ENCODE assay signal across 8 cellular contexts in the genomic region with DNA sequence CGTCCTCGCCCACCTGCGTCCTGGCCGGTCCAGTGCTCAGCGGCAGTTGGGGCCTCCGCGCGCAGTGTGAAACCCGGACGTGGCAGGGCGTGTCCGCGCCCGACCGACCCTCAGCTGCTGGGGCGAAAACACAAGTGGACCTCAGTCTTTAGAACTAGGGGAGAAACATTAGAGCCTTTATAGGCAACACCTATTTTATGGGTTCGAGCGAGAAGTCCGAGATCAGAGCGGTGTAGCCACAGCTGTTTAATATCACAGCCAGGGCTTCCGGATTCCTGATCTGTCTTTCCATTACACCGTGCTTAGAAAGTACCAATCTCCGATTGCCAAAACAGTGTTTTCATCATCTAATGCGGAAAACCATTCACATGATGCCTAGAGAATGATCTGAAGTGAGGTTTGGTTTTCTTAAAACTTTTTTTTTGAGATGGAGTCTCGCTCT. TPM values are rescaled to one million over a fixed set of nuclear protein-coding genes. Genes with fewer than 3 reads are reported as not detected.
DNase-seq lines count a peak whose midpoint lies in the region; ATAC-seq, FAIRE-seq and TF ChIP-seq lines count a peak whose summit lies in the region.

No MANE protein-coding gene starts in this region.

- TF ChIP-seq POLR2A in GM12878 (IDR thresholded peaks at IDR 0.05; ENCODE audit: low read depth, low read length), result no peak
- no peak for TF ChIP-seq POLR2A in testis (IDR thresholded peaks at IDR 0.05)

- H3K27ac ChIP-seq in BLaER1 (peak overlapping the region; percentile 87), GM12878 (ENCODE audit: control insufficient read depth, insufficient read depth) (peak overlapping the region; percentile 86), testis (peak overlapping the region; percentile 99 to 100)

- H3K4me3 ChIP-seq in BLaER1, result peak overlapping the region; percentile 88
- peak overlapping the region; percentile 96 for H3K4me3 ChIP-seq in GM12878
- H3K4me3 ChIP-seq in kidney epithelial cell (ENCODE audit: low read depth, low read length), result peak overlapping the region; percentile 99
- H3K4me3 ChIP-seq in testis, result peak overlapping the region; percentile 64 to 92

- CTCF ChIA-PET in GM12878 (lab: Yijun Ruan, JAX), result interaction anchor here (0.7 to 3.1 kb wide), 13 partner anchors 9 to 197 kb away, joined by 3 to 20 read pairs (median 6); a partner anchor contains a TSS

- intact Hi-C loops in GM12878 (cut with micrococcal nuclease; ENCODE audit: unreplicated experiment) (loop anchor here (1.0 to 5.0 kb wide), 3 partner anchors 60 to 197 kb away; a partner anchor contains a TSS), testis (cut with DNase I; ENCODE audit: low total_unique reads) (no loop called here)

- TF ChIP-seq CTCF in GM12878 (IDR thresholded peaks at IDR 0.05 in 2 of 3, conservative IDR thresholded peaks at IDR 0.05 in 1 of 3; ENCODE audit: control insufficient read depth in 2 of 3, extremely low read depth in 1 of 3, insufficient read depth in 1 of 3, low read depth in 3 of 3, low read length in 3 of 3) (no peak), kidney epithelial cell (IDR thresholded peaks at IDR 0.05; ENCODE audit: insufficient read depth, low read length, poor library complexity, severe bottlenecking) (no peak), testis (IDR thresholded peaks at IDR 0.05) (no peak)

- FAIRE-seq in HTR-8/SVneo (lab: Jason Lieb, UNC) (no peak), GM12878 (lab: Jason Lieb, UNC) (no peak)

- SMC1A ChIA-PET in GM12878 (lab: Charles Lee; ENCODE audit: uncharacterized antibody, unreplicated experiment), result interaction anchor here (0.5 to 2.5 kb wide), 17 partner anchors 13 to 207 kb away, joined by 3 to 14 read pairs (median 4); a partner anchor contains a TSS

- POLR2A ChIA-PET in GM12878 (lab: Charles Lee), result interaction anchor here (0.6 to 2.2 kb wide), 11 partner anchors 14 to 353 kb away, joined by 3 to 14 read pairs (median 3); a partner anchor contains a TSS

- H3K79me2 ChIP-seq in GM12878 (ENCODE audit: control insufficient read depth, insufficient read depth, low read length), result peaks cover 26% of the 10 kb centered on the region

- 1% methylated on average over 25 of the region's 25 CpGs for WGBS in GM12878 (ENCODE audit: insufficient coverage, insufficient replicate concordance, low lambda C conversion rate, missing lambda C conversion rate)
- WGBS in testis, 2 donors, result 1 to 2% methylated on average over 20 to 25 of the region's 25 CpGs

- peak overlapping the region; percentile 87 for H3K9ac ChIP-seq in BLaER1
- H3K9ac ChIP-seq in GM12878 (ENCODE audit: control insufficient read depth, insufficient read depth, low read length), result peak overlapping the region; percentile 85

- RAD21 ChIA-PET in GM12878 (lab: Charles Lee; ENCODE audit: unreplicated experiment), result interaction anchor here (1.2 to 2.0 kb wide), 6 partner anchors 16 to 197 kb away, joined by 3 to 11 read pairs (median 8); a partner anchor contains a TSS

- no peak for TF ChIP-seq RAD21 in GM12878 (IDR thresholded peaks at IDR 0.05; ENCODE audit: insufficient read depth, low read depth, low read length)

- H3K4me1 ChIP-seq in BLaER1, result peaks cover 29% of the 10 kb centered on the region
- peaks cover 2% of the 10 kb centered on the region for H3K4me1 ChIP-seq in GM12878 (ENCODE audit: control insufficient read depth, insufficient read depth, low read length)
- peaks cover 12% of the 10 kb centered on the region for H3K4me1 ChIP-seq in testis

- H2AFZ ChIP-seq in GM12878 (ENCODE audit: control insufficient read depth, low read depth, low read length), result peak overlapping the region; percentile 88

- DNase-seq in HTR-8/SVneo (ENCODE audit: insufficient read length, low spot score), result peak; percentile 19
- no peak for DNase-seq in GM12878 (ENCODE audit: low read depth, low spot score)
- no peak for DNase-seq in kidney epithelial cell (ENCODE audit: low read depth)
- DNase-seq in testis, result no peak
- DNase-seq in cerebellar nuclear complex (lab: John Stamatoyannopoulos, UW), result no peak
- no peak for DNase-seq in activated CD8-positive, alpha-beta memory T cell treated with anti-CD3 and anti-CD28 coated beads, Interleukin-2, amount 50 U/mL, for 4 hours

- no peak for TF ChIP-seq EP300 in GM12878 (IDR thresholded peaks at IDR 0.05; ENCODE audit: borderline replicate concordance in 1 of 2, control insufficient read depth in 1 of 2, low read depth in 2 of 2, low read length in 2 of 2)

- H3K36me3 ChIP-seq in BLaER1 (peaks cover 39% of the 10 kb centered on the region), GM12878 (ENCODE audit: control insufficient read depth in 2 of 2, insufficient read depth in 2 of 2, low read length in 1 of 2) (peaks cover 0 to 5% of the 10 kb centered on the region in 2 experiments; a peak in 3 of 4 replicates), kidney epithelial cell (ENCODE audit: control insufficient read depth, insufficient read depth, low read length) (no peaks in the 10 kb centered on the region), testis (ENCODE audit: low read depth, missing control alignments) (no peaks in the 10 kb centered on the region)

- H3K4me2 ChIP-seq in BLaER1 (peak overlapping the region; percentile 89), GM12878 (ENCODE audit: control insufficient read depth, insufficient read depth) (peak overlapping the region; percentile 64)

- TSS peak; percentile 69 for BruUV-seq in GM12878 (replicated peaks; lab: Mats Ljungman, UMichigan)

- in situ Hi-C loops in GM12878 (cut with MboI), result loop anchor here (5.0 kb wide), 1 partner anchor 57 kb away; no protein-coding TSS in a partner anchor

- H4K20me1 ChIP-seq in BLaER1 (no peaks in the 10 kb centered on the region), GM12878 (ENCODE audit: control insufficient read depth, insufficient read depth) (no peaks in the 10 kb centered on the region)

- no peaks in the 10 kb centered on the region for H3K27me3 ChIP-seq in BLaER1
- H3K27me3 ChIP-seq in GM12878 (replicated peaks in 1 of 2; ENCODE audit: control insufficient read depth in 2 of 2, insufficient read depth in 2 of 2, low read length in 1 of 2), result no peaks in the 10 kb centered on the region
- H3K27me3 ChIP-seq in kidney epithelial cell (ENCODE audit: control insufficient read depth, insufficient read depth, low read length), result no peaks in the 10 kb centered on the region
- no peaks in the 10 kb centered on the region for H3K27me3 ChIP-seq in testis

- peak; percentile 38 for ATAC-seq in GM19455 (IDR thresholded peaks at IDR 0.05; ENCODE audit: unreplicated experiment)
- peak; percentile 61 for ATAC-seq in GM12878

- H3K9me3 ChIP-seq in BLaER1, result no peaks in the 10 kb centered on the region
- no peaks in the 10 kb centered on the region for H3K9me3 ChIP-seq in GM12878 (replicated peaks; ENCODE audit: control insufficient read depth, insufficient read depth, low read length)
- no peaks in the 10 kb centered on the region for H3K9me3 ChIP-seq in testis

RNA-seq across cellular contexts. Expression of a gene that starts 0.5 kb away (rescaled TPM):
- 9.2 and 10.9 TPM in 2 replicates for total RNA-seq in GM12878 (2013; cell fraction: nucleolus; rRNA removed)
- total RNA-seq in GM12878 (2014; rRNA removed) (23.7 and 24.2 TPM in 2 replicates), GM12878 (2014; rRNA removed; fragmentation: Illumina TruSeq; extraction: Trizol) (18.7 and 19.2 TPM in 2 replicates), GM12878 (2021) (36.3 and 36.8 TPM in 2 replicates), kidney epithelial cell (1.3 and 2.7 TPM in 2 replicates), testis (10 to 100 TPM; 13.8 to 16.9 TPM)
- polyA plus RNA-seq in GM12878 (2011; ENCODE audit: low read depth), result 9.8 TPM
- polyA plus RNA-seq in GM12878 (2011; rRNA removed) (27.9 and 29.0 TPM in 2 replicates), GM12878 (2014; fragmentation: Illumina TruSeq; extraction: Trizol) (33.6 and 38.7 TPM in 2 replicates), GM12878 (2014; fragmentation: Nextera tagmentation; extraction: Ambion mirVana) (10 to 100 TPM; 13.1 to 23.6 TPM), GM12878 (2014; rRNA removed) (31.1 and 33.2 TPM in 2 replicates), GM12878 (2016; fragmentation: Nextera tagmentation; extraction: Ambion mirVana) (10 to 100 TPM; 53.9 to 55.0 TPM), testis (ENCODE audit: insufficient read depth, low read depth, low replicate concordance) (76.1 TPM)
- 28.7 and 32.6 TPM in 2 replicates for polyA plus RNA-seq in GM12878 (2011; cell fraction: cytosol; rRNA removed)
- 23.6 and 28.1 TPM in 2 replicates for polyA plus RNA-seq in GM12878 (2011; cell fraction: nucleus; rRNA removed)
- 18.0 and 20.4 TPM in 2 replicates for polyA plus RNA-seq in GM12878 (2012)
- polyA minus RNA-seq in GM12878 (2011; rRNA and poly(A)+ RNA removed), result 30.1 and 32.3 TPM in 2 replicates
- polyA minus RNA-seq in GM12878 (2011; cell fraction: cytosol; rRNA and poly(A)+ RNA removed), result 8.5 and 8.6 TPM in 2 replicates
- 10.8 and 13.7 TPM in 2 replicates for polyA minus RNA-seq in GM12878 (2011; cell fraction: nucleus; rRNA and poly(A)+ RNA removed)

RNA-seq across cellular contexts. Expression of a gene that starts 59.6 kb away (rescaled TPM):
- 27.3 and 27.4 TPM in 2 replicates for total RNA-seq in GM12878 (2013; cell fraction: nucleolus; rRNA removed)
- total RNA-seq in GM12878 (2014; rRNA removed) (15.4 and 20.0 TPM in 2 replicates), GM12878 (2014; rRNA removed; fragmentation: Illumina TruSeq; extraction: Trizol) (16.3 and 16.9 TPM in 2 replicates), GM12878 (2021) (27.6 and 28.3 TPM in 2 replicates), kidney epithelial cell (26.5 and 33.5 TPM in 2 replicates), testis (10 to 100 TPM; 31.5 to 33.1 TPM)
- 10.9 TPM for polyA plus RNA-seq in GM12878 (2011; ENCODE audit: low read depth)
- polyA plus RNA-seq in GM12878 (2011; rRNA removed) (19.4 and 19.9 TPM in 2 replicates), GM12878 (2014; fragmentation: Illumina TruSeq; extraction: Trizol) (19.3 and 20.5 TPM in 2 replicates), GM12878 (2014; fragmentation: Nextera tagmentation; extraction: Ambion mirVana) (10 to 100 TPM in 1 of 2 experiments, 1 to 10 TPM in 1; 5.7 to 10.2 TPM), GM12878 (2014; rRNA removed) (21.3 and 23.1 TPM in 2 replicates), GM12878 (2016; fragmentation: Nextera tagmentation; extraction: Ambion mirVana) (10 to 100 TPM; 38.3 to 44.4 TPM), testis (ENCODE audit: insufficient read depth, low read depth, low replicate concordance) (37.3 TPM)
- polyA plus RNA-seq in GM12878 (2011; cell fraction: cytosol; rRNA removed), result 19.9 and 20.6 TPM in 2 replicates
- 24.7 and 30.0 TPM in 2 replicates for polyA plus RNA-seq in GM12878 (2011; cell fraction: nucleus; rRNA removed)
- 17.3 and 20.8 TPM in 2 replicates for polyA plus RNA-seq in GM12878 (2012)
- 11.1 and 14.7 TPM in 2 replicates for polyA minus RNA-seq in GM12878 (2011; rRNA and poly(A)+ RNA removed)
- 7.4 and 8.2 TPM in 2 replicates for polyA minus RNA-seq in GM12878 (2011; cell fraction: cytosol; rRNA and poly(A)+ RNA removed)
- 7.4 and 11.3 TPM in 2 replicates for polyA minus RNA-seq in GM12878 (2011; cell fraction: nucleus; rRNA and poly(A)+ RNA removed)
